In genomic region chr16:3013491-3013951, GRCh38 we compare ENCODE assay signal across 26 cellular contexts. TPM values are rescaled to one million over a fixed set of nuclear protein-coding genes. Genes with fewer than 3 reads are reported as not detected.
DNase-seq lines count a peak whose midpoint lies in the region; ATAC-seq, FAIRE-seq and TF ChIP-seq lines count a peak whose summit lies in the region.
"Had no signal": no experiment of that assay in that cellular context is flagged by ENCODE, and none has a peak within 500 bp of the region (broad histone marks: within the 10 kb centered on the region; RNA-seq: fewer than 3 reads in every experiment).

No MANE protein-coding gene starts in this region.

- in situ Hi-C loops in K562 (cut with MboI), result no loop called here

- POLR2A ChIA-PET in K562 (lab: Yijun Ruan, JAX), result interaction anchor here (0.6 to 0.9 kb wide), 2 partner anchors 10 to 18 kb away, joined by 3 read pairs; no protein-coding TSS in a partner anchor

- TF ChIP-seq EP300 in K562 (IDR thresholded peaks at IDR 0.05; ENCODE audit: low read length), result no peak

- H3K9ac ChIP-seq in K562 (ENCODE audit: insufficient read depth in 1 of 2, low read depth in 2 of 2, low read length in 2 of 2) (peak overlapping the region in 1 of 2 experiments; percentile 67; a peak in 1 of 4 replicates), liver (ENCODE audit: low read depth in 1 of 2, low read length in 2 of 2) (no peak overlapping the region)
- H3K9ac ChIP-seq: BLaER1 had no signal

- no peak overlapping the region for H2AFZ ChIP-seq in K562 (ENCODE audit: low read depth, low read length)

- H3K79me2 ChIP-seq in K562 (ENCODE audit: control insufficient read depth, insufficient read depth, low read length), result no peaks in the 10 kb centered on the region

- no peak overlapping the region for H3K27ac ChIP-seq in K562 (ENCODE audit: extremely low read depth, low read depth, low read length)
- H3K27ac ChIP-seq in liver (ENCODE audit: low read depth in 1 of 2, low read length in 2 of 2), result no peak overlapping the region
- H3K27ac ChIP-seq: BLaER1, esophagus squamous epithelium, gastroesophageal sphincter, ovary, transverse colon had no signal

- 64% methylated on average over 21 of the region's 27 CpGs for WGBS in K562 (ENCODE audit: insufficient coverage, low coverage, missing lambda C conversion rate)
- 38% methylated on average over 27 of the region's 27 CpGs for WGBS in liver

- CTCF ChIA-PET in K562 (lab: Yijun Ruan, JAX; ENCODE audit: low intra/inter-chr PET ratio), result no interaction called here

- DNase-seq in COLO668 (lab: John Stamatoyannopoulos, UW; ENCODE audit: unreplicated experiment) (peak; percentile 28), HT-29 (ENCODE audit: low spot score) (peak; percentile 20), K562 (ENCODE audit: extremely low read depth in 1 of 4, low spot score in 3 of 4) (no peak), urothelium cell line (ENCODE audit: low spot score) (no peak), activated gamma-delta T cell treated with Interleukin-2 at 50 U/mL for 16 hours (no peak)
- DNase-seq: activated CD4-positive, CD25-positive, alpha-beta regulatory T cell treated with anti-CD3 and anti-CD28 coated beads, Interleukin-2, amount 50 U/mL, for 72 hours; activated CD8-positive, alpha-beta T cell treated with anti-CD3 and anti-CD28 coated beads for 36 hours; activated effector memory CD4-positive, alpha-beta T cell treated with anti-CD3 and anti-CD28 coated beads, Interleukin-2, amount 50 U/mL, for 16 hours; activated naive CD8-positive, alpha-beta T cell treated with anti-CD3 and anti-CD28 coated beads, Interleukin-2, amount 50 U/mL, for 24 hours; activated T-cell treated with anti-CD3 and anti-CD28 coated beads for 4 hours; effector memory CD8-positive, alpha-beta T cell; esophagus squamous epithelium; KBM-7; naive thymus-derived CD4-positive, alpha-beta T cell; NCI-H1694; ovary; right cardiac atrium; Right ventricle myocardium superior had no signal

- no peak for TF ChIP-seq RAD21 in K562 (CRISPR knock-in tag; conservative IDR thresholded peaks at IDR 0.05 in 1 of 2, IDR thresholded peaks at IDR 0.05 in 1 of 2)
- peak in 1 of 2 donors; percentile 12 for TF ChIP-seq RAD21 in liver (IDR thresholded peaks at IDR 0.05)

- no peaks in the 10 kb centered on the region for H3K27me3 ChIP-seq in K562 (ENCODE audit: control insufficient read depth in 2 of 2, insufficient read depth in 2 of 2, low read length in 2 of 2)
- H3K27me3 ChIP-seq in liver (ENCODE audit: control insufficient read depth in 4 of 4, insufficient read depth in 4 of 4, low read length in 3 of 4), result no peaks in the 10 kb centered on the region
- H3K27me3 ChIP-seq: ovary had no signal

- TF ChIP-seq CTCF in K562 (IDR thresholded peaks at IDR 0.05 in 2 of 3, conservative IDR thresholded peaks at IDR 0.05 in 1 of 3; ENCODE audit: insufficient read depth in 2 of 3, low read depth in 1 of 3, low read length in 3 of 3), result no peak
- TF ChIP-seq CTCF in liver (IDR thresholded peaks at IDR 0.05; ENCODE audit: low read depth, low read length, missing input control), result peak; percentile 15

- no peaks in the 10 kb centered on the region for H4K20me1 ChIP-seq in K562 (replicated peaks; ENCODE audit: control insufficient read depth, insufficient read depth, low read length)

- no peaks in the 10 kb centered on the region for H3K9me3 ChIP-seq in K562 (replicated peaks; ENCODE audit: control insufficient read depth, insufficient read depth, low read depth, low read length)
- H3K9me3 ChIP-seq in liver (ENCODE audit: control insufficient read depth in 4 of 4, low read length in 3 of 4), result no peaks in the 10 kb centered on the region
- H3K9me3 ChIP-seq: BLaER1, Caco-2, esophagus squamous epithelium, gastroesophageal sphincter, ovary, transverse colon had no signal

- no peak overlapping the region for H3K4me2 ChIP-seq in K562 (ENCODE audit: insufficient read depth, low read length)

- H3K9me1 ChIP-seq in K562 (ENCODE audit: control insufficient read depth, insufficient read depth, low read length), result peaks cover 3% of the 10 kb centered on the region

- H3K4me1 ChIP-seq in K562 (replicated peaks in 1 of 2; ENCODE audit: control insufficient read depth in 2 of 2, insufficient read depth in 2 of 2, low read length in 2 of 2) (peaks cover 29 to 82% of the 10 kb centered on the region in 2 experiments), liver (ENCODE audit: control insufficient read depth in 4 of 4, insufficient read depth in 4 of 4, low read length in 3 of 4) (peaks cover 4 to 27% (median 12%) of the 10 kb centered on the region in 4 donors)

- TF ChIP-seq POLR2A in K562 (conservative IDR thresholded peaks at IDR 0.05), result no peak

- ATAC-seq in K562 (no peak), HG02870 (IDR thresholded peaks at IDR 0.05; ENCODE audit: unreplicated experiment) (no peak), GM19328 (IDR thresholded peaks at IDR 0.05; ENCODE audit: unreplicated experiment) (no peak)
- ATAC-seq: activated naive CD8-positive, alpha-beta T cell treated with anti-CD3 and anti-CD28 coated beads, Interleukin-2, amount 50 U/mL, for 24 hours; gastroesophageal sphincter had no signal

- H3K4me3 ChIP-seq in K562 (no peak overlapping the region), liver (ENCODE audit: low read depth in 1 of 3, low read length in 3 of 3) (no peak overlapping the region)
- H3K4me3 ChIP-seq: BLaER1, esophagus squamous epithelium, gastroesophageal sphincter, ovary, transverse colon had no signal

- H3K36me3 ChIP-seq in K562 (ENCODE audit: control insufficient read depth, insufficient read depth, low read length) (no peaks in the 10 kb centered on the region), liver (ENCODE audit: control insufficient read depth in 4 of 4, insufficient read depth in 3 of 4, low read depth in 1 of 4, low read length in 3 of 4) (no peaks in the 10 kb centered on the region)
- H3K36me3 ChIP-seq: BLaER1, esophagus squamous epithelium, gastroesophageal sphincter, ovary, transverse colon had no signal

- FAIRE-seq in K562 (lab: Jason Lieb, UNC) (no peak), urothelium cell line (lab: Jason Lieb, UNC) (no peak)

- BruUV-seq in K562 (replicated peaks; lab: Mats Ljungman, UMichigan), result no TSS peak

- intact Hi-C loops in K562 (cut with micrococcal nuclease), result no loop called here

RNA-seq across cellular contexts. Expression of gene CLDN9, which starts 0.8 kb away (rescaled TPM):
- 2.6 and 4.7 TPM in 2 replicates for total RNA-seq in HT-29 (2014; rRNA removed; shearing (Covaris generic))
- total RNA-seq in K562 (2011; cell fraction: chromatin; rRNA removed; ENCODE audit: low replicate concordance), result 0.99 and 3.1 TPM in 2 replicates
- total RNA-seq in K562 (2011; cell fraction: nucleolus; rRNA removed), result 2.0 and 3.0 TPM in 2 replicates
- 1.1 and 1.5 TPM in 2 replicates for total RNA-seq in K562 (2011; cell fraction: nucleoplasm; rRNA removed)
- total RNA-seq in K562 (2014; rRNA removed) (0.12 TPM in 1 of 2 replicates, not detected in the other), K562 (2014; rRNA removed; fragmentation: Illumina TruSeq; extraction: Trizol) (not detected in 2 replicates), K562 (2015; rRNA removed; fragmentation: Illumina TruSeq; extraction: Trizol) (0.15 and 0.22 TPM in 2 replicates), K562 (2021) (0.40 and 0.44 TPM in 2 replicates), liver (under 1 TPM; 0.05 to 0.25 TPM)
- polyA plus RNA-seq in K562 (2011; rRNA removed) (0.18 and 0.27 TPM in 2 replicates), K562 (2014; fragmentation: Illumina TruSeq; extraction: Trizol) (0.10 and 0.12 TPM in 2 replicates), K562 (2014; fragmentation: Nextera tagmentation; extraction: Ambion mirVana) (not detected), K562 (2014; rRNA removed) (0.16 and 0.24 TPM in 2 replicates), liver (under 1 TPM; 0.25 to 0.32 TPM)
- polyA plus RNA-seq in K562 (2011; cell fraction: cytosol; rRNA removed), result 0.29 and 0.36 TPM in 2 replicates
- polyA plus RNA-seq in K562 (2011; cell fraction: nucleus; rRNA removed), result 1.6 and 2.9 TPM in 2 replicates
- 0.79 and 2.7 TPM in 2 replicates for polyA plus RNA-seq in K562 (2012)
- polyA minus RNA-seq in K562 (2011; rRNA and poly(A)+ RNA removed), result 0.09 and 0.18 TPM in 2 replicates
- polyA minus RNA-seq in K562 (2011; cell fraction: cytosol; rRNA and poly(A)+ RNA removed), result 1.1 TPM in 1 of 2 replicates, not detected in the other
- polyA minus RNA-seq in K562 (2011; cell fraction: nucleus; rRNA and poly(A)+ RNA removed), result 0.54 and 1.00 TPM in 2 replicates
- total RNA-seq: activated CD8-positive, alpha-beta T cell treated with anti-CD3 and anti-CD28 coated beads for 36 hours; esophagus squamous epithelium; mesenteric fat pad had no signal
- polyA plus RNA-seq: naive thymus-derived CD4-positive, alpha-beta T cell; ovary had no signal

RNA-seq across cellular contexts. Expression of gene CLDN6, which starts 4.5 kb away (rescaled TPM):
- total RNA-seq in HT-29 (2014; rRNA removed; shearing (Covaris generic)), result not detected in 2 replicates
- total RNA-seq in K562 (2011; cell fraction: chromatin; rRNA removed; ENCODE audit: low replicate concordance), result 0.53 and 0.65 TPM in 2 replicates
- 2.2 and 2.5 TPM in 2 replicates for total RNA-seq in K562 (2011; cell fraction: nucleolus; rRNA removed)
- 0.73 and 0.76 TPM in 2 replicates for total RNA-seq in K562 (2011; cell fraction: nucleoplasm; rRNA removed)
- total RNA-seq in K562 (2014; rRNA removed) (0.23 and 0.49 TPM in 2 replicates), K562 (2014; rRNA removed; fragmentation: Illumina TruSeq; extraction: Trizol) (0.22 and 0.38 TPM in 2 replicates), K562 (2015; rRNA removed; fragmentation: Illumina TruSeq; extraction: Trizol) (0.26 TPM in 1 of 2 replicates, not detected in the other), K562 (2021) (0.75 and 1.1 TPM in 2 replicates), liver (under 1 TPM in 1 of 2 donors, not detected in 1; 0.75 TPM)
- polyA plus RNA-seq in K562 (2011; rRNA removed) (0.56 and 0.93 TPM in 2 replicates), K562 (2014; fragmentation: Illumina TruSeq; extraction: Trizol) (0.45 and 0.83 TPM in 2 replicates), K562 (2014; fragmentation: Nextera tagmentation; extraction: Ambion mirVana) (not detected), K562 (2014; rRNA removed) (0.20 and 0.32 TPM in 2 replicates), liver (not detected)
- polyA plus RNA-seq in K562 (2011; cell fraction: cytosol; rRNA removed), result 0.58 and 1.1 TPM in 2 replicates
- polyA plus RNA-seq in K562 (2011; cell fraction: nucleus; rRNA removed), result 0.24 and 0.42 TPM in 2 replicates
- 0.49 and 1.1 TPM in 2 replicates for polyA plus RNA-seq in K562 (2012)
- 0.32 and 0.39 TPM in 2 replicates for polyA minus RNA-seq in K562 (2011; rRNA and poly(A)+ RNA removed)
- 1.0 and 2.1 TPM in 2 replicates for polyA minus RNA-seq in K562 (2011; cell fraction: cytosol; rRNA and poly(A)+ RNA removed)
- polyA minus RNA-seq in K562 (2011; cell fraction: nucleus; rRNA and poly(A)+ RNA removed), result not detected in 2 replicates
- total RNA-seq: activated CD8-positive, alpha-beta T cell treated with anti-CD3 and anti-CD28 coated beads for 36 hours; esophagus squamous epithelium; gastroesophageal sphincter; mesenteric fat pad; naive thymus-derived CD4-positive, alpha-beta T cell; right cardiac atrium; Right ventricle myocardium superior; transverse colon had no signal
- polyA plus RNA-seq: naive thymus-derived CD4-positive, alpha-beta T cell; ovary; right cardiac atrium had no signal

RNA-seq across cellular contexts. Expression of gene TNFRSF12A, which starts 6.6 kb away (rescaled TPM):
- total RNA-seq in HT-29 (2014; rRNA removed; shearing (Covaris generic)), result 709 and 783 TPM in 2 replicates
- 22.8 and 80.5 TPM in 2 replicates for total RNA-seq in K562 (2011; cell fraction: chromatin; rRNA removed; ENCODE audit: low replicate concordance)
- 79.5 and 92.2 TPM in 2 replicates for total RNA-seq in K562 (2011; cell fraction: nucleolus; rRNA removed)
- total RNA-seq in K562 (2011; cell fraction: nucleoplasm; rRNA removed), result 54.3 and 65.7 TPM in 2 replicates
- total RNA-seq in K562 (2014; rRNA removed) (55.9 and 61.8 TPM in 2 replicates), K562 (2014; rRNA removed; fragmentation: Illumina TruSeq; extraction: Trizol) (15.5 and 16.0 TPM in 2 replicates), K562 (2015; rRNA removed; fragmentation: Illumina TruSeq; extraction: Trizol) (26.5 and 27.6 TPM in 2 replicates), K562 (2021) (29.3 and 32.1 TPM in 2 replicates), liver (1 to 10 TPM; 7.9 to 8.8 TPM)
- polyA plus RNA-seq in K562 (2011; rRNA removed) (25.7 and 30.0 TPM in 2 replicates), K562 (2014; fragmentation: Illumina TruSeq; extraction: Trizol) (19.0 and 26.3 TPM in 2 replicates), K562 (2014; fragmentation: Nextera tagmentation; extraction: Ambion mirVana) (under 1 TPM; 0.41 to 0.66 TPM), K562 (2014; rRNA removed) (46.8 and 52.9 TPM in 2 replicates), liver (10 to 100 TPM in 1 of 2 donors, 1 to 10 TPM in 1; 9.4 to 35.5 TPM)
- 31.2 and 111 TPM in 2 replicates for polyA plus RNA-seq in K562 (2011; cell fraction: cytosol; rRNA removed)
- polyA plus RNA-seq in K562 (2011; cell fraction: nucleus; rRNA removed), result 55.9 and 141 TPM in 2 replicates
- polyA plus RNA-seq in K562 (2012), result 22.9 and 23.5 TPM in 2 replicates
- 3.7 and 7.9 TPM in 2 replicates for polyA minus RNA-seq in K562 (2011; rRNA and poly(A)+ RNA removed)
- polyA minus RNA-seq in K562 (2011; cell fraction: cytosol; rRNA and poly(A)+ RNA removed), result 25.0 and 27.7 TPM in 2 replicates
- 29.5 and 30.0 TPM in 2 replicates for polyA minus RNA-seq in K562 (2011; cell fraction: nucleus; rRNA and poly(A)+ RNA removed)
- polyA plus RNA-seq: naive thymus-derived CD4-positive, alpha-beta T cell had no signal

RNA-seq across cellular contexts. Expression of gene HCFC1R1, which starts 10.2 kb away (rescaled TPM):
- 32.0 and 39.4 TPM in 2 replicates for total RNA-seq in HT-29 (2014; rRNA removed; shearing (Covaris generic))
- 4.0 and 6.9 TPM in 2 replicates for total RNA-seq in K562 (2011; cell fraction: chromatin; rRNA removed; ENCODE audit: low replicate concordance)
- 7.2 and 7.8 TPM in 2 replicates for total RNA-seq in K562 (2011; cell fraction: nucleolus; rRNA removed)
- total RNA-seq in K562 (2011; cell fraction: nucleoplasm; rRNA removed), result 2.9 and 7.3 TPM in 2 replicates
- total RNA-seq in K562 (2014; rRNA removed) (19.3 and 32.1 TPM in 2 replicates), K562 (2014; rRNA removed; fragmentation: Illumina TruSeq; extraction: Trizol) (3.9 and 5.1 TPM in 2 replicates), K562 (2015; rRNA removed; fragmentation: Illumina TruSeq; extraction: Trizol) (9.4 and 11.2 TPM in 2 replicates), K562 (2021) (27.8 and 29.0 TPM in 2 replicates), liver (1 to 10 TPM; 1.4 to 2.2 TPM)
- polyA plus RNA-seq in K562 (2011; rRNA removed) (5.2 and 8.1 TPM in 2 replicates), K562 (2014; fragmentation: Illumina TruSeq; extraction: Trizol) (15.6 and 31.2 TPM in 2 replicates), K562 (2014; fragmentation: Nextera tagmentation; extraction: Ambion mirVana) (1 to 10 TPM; 2.2 to 4.1 TPM), K562 (2014; rRNA removed) (19.2 and 24.0 TPM in 2 replicates), liver (10 to 100 TPM; 16.3 to 17.6 TPM)
- polyA plus RNA-seq in K562 (2011; cell fraction: cytosol; rRNA removed), result 14.9 and 33.5 TPM in 2 replicates
- polyA plus RNA-seq in K562 (2011; cell fraction: nucleus; rRNA removed), result 15.9 and 23.6 TPM in 2 replicates
- polyA plus RNA-seq in K562 (2012), result 33.0 and 38.8 TPM in 2 replicates
- 1.4 and 2.3 TPM in 2 replicates for polyA minus RNA-seq in K562 (2011; rRNA and poly(A)+ RNA removed)
- polyA minus RNA-seq in K562 (2011; cell fraction: cytosol; rRNA and poly(A)+ RNA removed), result 8.2 and 13.5 TPM in 2 replicates
- polyA minus RNA-seq in K562 (2011; cell fraction: nucleus; rRNA and poly(A)+ RNA removed), result 2.3 and 4.6 TPM in 2 replicates

RNA-seq across cellular contexts. Expression of gene THOC6, which starts 10.3 kb away (rescaled TPM):
- 54.9 and 58.5 TPM in 2 replicates for total RNA-seq in HT-29 (2014; rRNA removed; shearing (Covaris generic))
- total RNA-seq in K562 (2011; cell fraction: chromatin; rRNA removed; ENCODE audit: low replicate concordance), result 53.2 and 110 TPM in 2 replicates
- total RNA-seq in K562 (2011; cell fraction: nucleolus; rRNA removed), result 76.5 and 89.0 TPM in 2 replicates
- 47.3 and 55.1 TPM in 2 replicates for total RNA-seq in K562 (2011; cell fraction: nucleoplasm; rRNA removed)
- 51.2 and 66.7 TPM in 2 replicates for total RNA-seq in K562 (2014; rRNA removed)
- total RNA-seq in K562 (2014; rRNA removed; fragmentation: Illumina TruSeq; extraction: Trizol), result 13.2 and 22.3 TPM in 2 replicates
- total RNA-seq in K562 (2015; rRNA removed; fragmentation: Illumina TruSeq; extraction: Trizol), result 42.7 and 46.7 TPM in 2 replicates
- 65.4 and 70.1 TPM in 2 replicates for total RNA-seq in K562 (2021)
- polyA plus RNA-seq in K562 (2011; rRNA removed), result 38.7 and 47.4 TPM in 2 replicates
- polyA plus RNA-seq in K562 (2011; cell fraction: cytosol; rRNA removed), result 53.0 and 93.1 TPM in 2 replicates
- 154 TPM in 2 replicates for polyA plus RNA-seq in K562 (2011; cell fraction: nucleus; rRNA removed)
- polyA plus RNA-seq in K562 (2012), result 65.3 and 65.6 TPM in 2 replicates
- polyA plus RNA-seq in K562 (2014; fragmentation: Illumina TruSeq; extraction: Trizol), result 42.3 and 48.3 TPM in 2 replicates
- polyA plus RNA-seq in K562 (2014; fragmentation: Nextera tagmentation; extraction: Ambion mirVana), result 1 to 10 TPM; 2.5 to 5.5 TPM
- polyA plus RNA-seq in K562 (2014; rRNA removed), result 64.5 and 66.6 TPM in 2 replicates
- polyA minus RNA-seq in K562 (2011; rRNA and poly(A)+ RNA removed), result 19.6 and 28.3 TPM in 2 replicates
- polyA minus RNA-seq in K562 (2011; cell fraction: cytosol; rRNA and poly(A)+ RNA removed), result 32.0 and 41.0 TPM in 2 replicates
- polyA minus RNA-seq in K562 (2011; cell fraction: nucleus; rRNA and poly(A)+ RNA removed), result 17.4 and 24.7 TPM in 2 replicates
- total RNA-seq in liver, result 10 to 100 TPM; 12.6 to 14.8 TPM
- 10 to 100 TPM; 10.8 TPM for polyA plus RNA-seq in liver

Comparison
In these comparisons a context has a peak if more than half of its experiments do, and no peak if none do; other contexts are left out.
1. DNase-seq: peak in COLO668 (single experiment) and HT-29 (single experiment); none in K562 (0 of 4), urothelium cell line (single experiment) and activated gamma-delta T cell treated with Interleukin-2 at 50 U/mL for 16 hours (single experiment).